Comparison of ENCODE assay signal across 14 cellular contexts in the genomic region with DNA sequence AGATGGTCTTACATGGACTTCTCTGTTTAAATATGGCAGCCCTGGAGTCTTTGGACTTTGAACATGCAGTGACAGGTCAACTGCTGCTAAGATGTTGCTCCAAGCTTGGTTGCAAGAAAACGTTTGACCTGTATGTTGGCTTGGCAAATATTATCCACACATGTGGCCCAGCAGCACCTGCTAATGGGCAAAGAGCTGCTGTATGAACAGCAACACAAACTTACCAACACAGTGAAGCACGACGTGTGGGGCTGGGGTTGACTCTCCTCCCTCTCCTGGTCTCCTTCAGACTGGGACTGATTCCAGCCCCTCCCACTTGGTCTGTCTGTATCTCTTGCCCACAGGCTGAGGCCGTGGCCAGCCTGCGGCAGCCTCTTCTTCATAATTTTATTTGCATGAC. TPM values are rescaled to one million over a fixed set of nuclear protein-coding genes. Genes with fewer than 3 reads are reported as not detected.
A peak's percentile ranks its signal among the peaks of the same experiment; 100 is the strongest.
DNase-seq lines count a peak whose midpoint lies in the region; ATAC-seq and TF ChIP-seq lines count a peak whose summit lies in the region.
"Had no signal": no experiment of that assay in that cellular context is flagged by ENCODE, and none has a peak within 500 bp of the region (broad histone marks: within the 10 kb centered on the region; RNA-seq: fewer than 3 reads in every experiment).

No MANE protein-coding gene starts in this region.

- no peak for TF ChIP-seq CTCF in right atrium auricular region (IDR thresholded peaks at IDR 0.05)

- H3K4me3 ChIP-seq in right atrium auricular region (peak overlapping the region; percentile 3 to 7), skin epidermis (no peak overlapping the region)

- no peaks in the 10 kb centered on the region for H3K9me3 ChIP-seq in right atrium auricular region
- H3K9me3 ChIP-seq: neutrophil had no signal

- H3K4me1 ChIP-seq in right atrium auricular region: peaks cover 0 to 21% of the 10 kb centered on the region in 2 donors

- no peaks in the 10 kb centered on the region for H3K36me3 ChIP-seq in right atrium auricular region
- H3K36me3 ChIP-seq: neutrophil had no signal

- ATAC-seq in SK-N-SH treated with all-trans-retinoic acid at 6 μM for 48 hours (peak; percentile 62), GM18511 (IDR thresholded peaks at IDR 0.05; ENCODE audit: unreplicated experiment) (no peak)
- ATAC-seq: CD8-positive, alpha-beta T cell had no signal

- peak overlapping the region; percentile 83 for H3K27ac ChIP-seq in right atrium auricular region
- peak overlapping the region in 12 of 21 experiments; percentile 4 to 80 (median 49) for H3K27ac ChIP-seq in skin epidermis
- H3K27ac ChIP-seq: neutrophil had no signal

- DNase-seq in NCI-H1105 (lab: John Stamatoyannopoulos, UW) (peak; percentile 31), right atrium auricular region (ENCODE audit: low spot score) (no peak), C1 segment of cervical spinal cord (lab: John Stamatoyannopoulos, UW) (no peak)
- no peak for DNase-seq in stimulated activated naive CD4-positive, alpha-beta T cell (lab: John Stamatoyannopoulos, UW)
- no peak for DNase-seq in activated naive CD4-positive, alpha-beta T cell treated with anti-CD3 and anti-CD28 coated beads, Interleukin-2, amount 50 U/mL, for 16 hours
- DNase-seq: activated CD4-positive, alpha-beta T cell treated with anti-CD3 and anti-CD28 coated beads, Interleukin-2, amount 10 ng/mL, durations not matched to agents 24 days and 14 days; activated naive CD4-positive, alpha-beta T cell treated with Interleukin-2 at 50 U/mL for 16 hours; CD8-positive, alpha-beta T cell; endodermal cell; NCI-H2107 had no signal

- H3K27me3 ChIP-seq in right atrium auricular region: no peaks in the 10 kb centered on the region

TF ChIP-seq in SK-N-SH treated with all-trans-retinoic acid at 6 μM for 48 hours, 23 proteins besides CTCF, POLR2A, EP300 and RAD21:
- no peak for TF ChIP-seq ARNTL (CRISPR knock-in tag; IDR thresholded peaks at IDR 0.05; ENCODE audit: borderline replicate concordance, low read depth)

RNA-seq across cellular contexts. Expression of a gene that starts 3.8 kb away (rescaled TPM):
- 1 to 10 TPM; 3.4 to 4.0 TPM for total RNA-seq in right atrium auricular region
- total RNA-seq: activated CD4-positive, alpha-beta T cell treated with anti-CD3 and anti-CD28 coated beads, Interleukin-2, amount 10 ng/mL, durations not matched to agents 24 days and 14 days; CD8-positive, alpha-beta T cell had no signal

Comparison
In these comparisons a context has a peak if more than half of its experiments do, and no peak if none do; other contexts are left out.
1. H3K4me3 ChIP-seq: peak in right atrium auricular region (2 of 2); none in skin epidermis (0 of 7).